In the genomic region with DNA sequence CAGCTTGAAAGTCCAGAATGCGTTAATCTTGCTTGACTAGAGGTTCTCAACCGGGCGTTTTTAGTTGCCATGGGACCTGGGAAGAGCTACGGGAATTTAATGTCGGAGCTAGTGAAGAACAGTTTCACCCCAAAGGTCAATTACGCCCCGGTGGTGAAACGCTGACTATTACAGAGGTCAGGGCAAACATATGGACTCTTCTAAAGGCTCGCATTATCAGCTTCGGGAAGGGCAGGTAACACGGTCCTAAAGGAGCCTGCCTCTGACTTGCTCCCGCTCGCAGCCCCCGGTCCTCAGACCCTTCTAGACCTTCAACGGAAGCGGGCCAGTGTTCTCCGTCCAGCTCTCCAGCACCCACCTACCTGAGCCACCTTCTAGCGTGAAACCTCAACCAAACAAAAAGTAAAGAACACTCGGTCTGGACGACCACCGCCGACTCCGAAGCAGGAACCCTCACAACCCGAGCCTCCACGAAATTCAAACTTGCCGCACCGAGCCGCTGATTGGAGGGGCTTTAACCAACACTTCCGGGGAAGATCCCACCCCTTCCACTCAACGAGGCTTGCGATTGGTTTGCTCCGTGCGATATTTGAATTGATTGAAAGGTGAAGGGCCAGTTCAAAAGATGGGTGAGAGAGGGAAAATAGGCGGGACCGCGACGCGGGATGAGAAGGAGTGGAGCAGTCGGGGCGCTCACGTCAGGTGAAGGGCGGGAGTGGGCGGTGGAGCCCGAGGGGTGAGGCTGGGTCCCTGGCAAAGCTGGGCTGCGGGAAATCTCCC, we compare ENCODE assay signal across 8 cellular contexts. TPM values are rescaled to one million over a fixed set of nuclear protein-coding genes. Genes with fewer than 3 reads are reported as not detected.
DNase-seq lines count a peak whose midpoint lies in the region; FAIRE-seq and TF ChIP-seq lines count a peak whose summit lies in the region.

A gene with protein sequence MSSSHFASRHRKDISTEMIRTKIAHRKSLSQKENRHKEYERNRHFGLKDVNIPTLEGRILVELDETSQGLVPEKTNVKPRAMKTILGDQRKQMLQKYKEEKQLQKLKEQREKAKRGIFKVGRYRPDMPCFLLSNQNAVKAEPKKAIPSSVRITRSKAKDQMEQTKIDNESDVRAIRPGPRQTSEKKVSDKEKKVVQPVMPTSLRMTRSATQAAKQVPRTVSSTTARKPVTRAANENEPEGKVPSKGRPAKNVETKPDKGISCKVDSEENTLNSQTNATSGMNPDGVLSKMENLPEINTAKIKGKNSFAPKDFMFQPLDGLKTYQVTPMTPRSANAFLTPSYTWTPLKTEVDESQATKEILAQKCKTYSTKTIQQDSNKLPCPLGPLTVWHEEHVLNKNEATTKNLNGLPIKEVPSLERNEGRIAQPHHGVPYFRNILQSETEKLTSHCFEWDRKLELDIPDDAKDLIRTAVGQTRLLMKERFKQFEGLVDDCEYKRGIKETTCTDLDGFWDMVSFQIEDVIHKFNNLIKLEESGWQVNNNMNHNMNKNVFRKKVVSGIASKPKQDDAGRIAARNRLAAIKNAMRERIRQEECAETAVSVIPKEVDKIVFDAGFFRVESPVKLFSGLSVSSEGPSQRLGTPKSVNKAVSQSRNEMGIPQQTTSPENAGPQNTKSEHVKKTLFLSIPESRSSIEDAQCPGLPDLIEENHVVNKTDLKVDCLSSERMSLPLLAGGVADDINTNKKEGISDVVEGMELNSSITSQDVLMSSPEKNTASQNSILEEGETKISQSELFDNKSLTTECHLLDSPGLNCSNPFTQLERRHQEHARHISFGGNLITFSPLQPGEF (minus strand): TSS at position 485 of the 780 bp plus-strand sequence. CDS start 2,406 bp downstream, outside the sequence.

- no peaks in the 10 kb centered on the region for H3K9me3 Mint-ChIP-seq in HFFc6

- H3K36me3 Mint-ChIP-seq in HFFc6 (ENCODE audit: low read depth): 0 out of 2 replicates have a peak, but pooled peaks cover 4% of the 10 kb centered on the region

- no peak within 1 kb of the TSS for H2BK12ac ChIP-seq in neuronal stem cell (ENCODE audit: low read length)

- H3K9me3 ChIP-seq in neuronal stem cell (replicated peaks in 1 of 2; ENCODE audit: control insufficient read depth in 2 of 2, insufficient read depth in 1 of 2, low read depth in 1 of 2, low read length in 2 of 2): peaks cover 0 to 7% of the 10 kb centered on the region in 2 donors
- no peaks in the 10 kb centered on the region for H3K9me3 ChIP-seq in subcutaneous abdominal adipose tissue (ENCODE audit: control insufficient read depth in 5 of 5, low read length in 5 of 5)

- H3K4me1 ChIP-seq in neuronal stem cell (ENCODE audit: control insufficient read depth in 2 of 2, insufficient read depth in 1 of 2, low read depth in 1 of 2, low read length in 2 of 2): peaks cover 3 to 9% of the 10 kb centered on the region in 2 donors
- H3K4me1 ChIP-seq in subcutaneous abdominal adipose tissue (ENCODE audit: control insufficient read depth in 5 of 5, insufficient read depth in 5 of 5, low read length in 5 of 5): peaks cover 0 to 11% (median 7%) of the 10 kb centered on the region in 5 donors

- H2AK5ac ChIP-seq in neuronal stem cell (ENCODE audit: low read depth, low read length): no peak within 1 kb of the TSS

- H3K18ac ChIP-seq in neuronal stem cell (ENCODE audit: low read length): peak within 1 kb of the TSS; percentile 93

- H4K8ac ChIP-seq in neuronal stem cell (ENCODE audit: low read depth, low read length): no peak within 1 kb of the TSS

- H3K9ac ChIP-seq in neuronal stem cell (ENCODE audit: low read depth, low read length, poor library complexity): peak within 1 kb of the TSS; percentile 78
- H3K9ac ChIP-seq in subcutaneous abdominal adipose tissue (ENCODE audit: low read length in 5 of 5): peak within 1 kb of the TSS; percentile 16 to 76 (median 58)

- H3K36me3 ChIP-seq in neuronal stem cell (replicated peaks in 1 of 2; ENCODE audit: control insufficient read depth in 2 of 2, insufficient read depth in 2 of 2, low read length in 2 of 2): peaks cover 3 to 34% of the 10 kb centered on the region in 2 donors
- no peaks in the 10 kb centered on the region for H3K36me3 ChIP-seq in subcutaneous abdominal adipose tissue (ENCODE audit: control insufficient read depth in 5 of 5, insufficient read depth in 5 of 5, low read length in 5 of 5)

- peak within 1 kb of the TSS; percentile 88 for H3K27ac Mint-ChIP-seq in HFFc6

- H3K4me2 ChIP-seq in neuronal stem cell (ENCODE audit: insufficient read depth, low read length, poor library complexity, severe bottlenecking): peak within 1 kb of the TSS; percentile 54

- peak; percentile 85 for FAIRE-seq in frontal cortex (lab: Jason Lieb, UNC)

- H3K4ac ChIP-seq in neuronal stem cell (ENCODE audit: low read length): no peak within 1 kb of the TSS

- peaks cover 43% of the 10 kb centered on the region for H3K4me1 Mint-ChIP-seq in HFFc6 (ENCODE audit: low read depth)

- peak within 1 kb of the TSS; percentile 83 for H2AFZ ChIP-seq in neuronal stem cell (ENCODE audit: low read length)

- no peaks in the 10 kb centered on the region for H3K79me1 ChIP-seq in neuronal stem cell (ENCODE audit: low read depth, low read length)

- no peak within 1 kb of the TSS for H2BK120ac ChIP-seq in neuronal stem cell (ENCODE audit: low read depth, low read length)

- H4K91ac ChIP-seq in neuronal stem cell (ENCODE audit: low read depth, low read length, poor library complexity): no peak within 1 kb of the TSS

- H3K27ac ChIP-seq in neuronal stem cell (replicated peaks; ENCODE audit: low read length): peak within 1 kb of the TSS; percentile 82
- H3K27ac ChIP-seq in subcutaneous abdominal adipose tissue (ENCODE audit: low read depth, low read length): peak within 1 kb of the TSS; percentile 46

- DNase-seq in GM04504 (ENCODE audit: low read depth): peak; percentile 92
- peak; percentile 95 for DNase-seq in HFFc6
- DNase-seq in NAMALWA (ENCODE audit: low spot score): peak; percentile 94
- DNase-seq in SK-MEL-5 (ENCODE audit: low read depth, low spot score): peak; percentile 98
- peak; percentile 41 to 70 (median 58) for DNase-seq in activated naive CD4-positive, alpha-beta T cell (lab: John Stamatoyannopoulos, UW)
- peak; percentile 74 to 91 for DNase-seq in frontal cortex (ENCODE audit: low spot score in 2 of 2)
- peak; percentile 94 for DNase-seq in neuronal stem cell (ENCODE audit: low spot score)

- H3K4me3 ChIP-seq in neuronal stem cell (ENCODE audit: low read length in 2 of 2) (peak within 1 kb of the TSS; percentile 74 to 94), subcutaneous abdominal adipose tissue (ENCODE audit: low read depth in 1 of 5, low read length in 5 of 5) (peak within 1 kb of the TSS; percentile 68 to 91 (median 76))

- in situ Hi-C loops in SK-MEL-5 (cut with HindIII; ENCODE audit: low pct_unique_long_range_greater_than_20kb, low sequenced_read_pairs): no loop called here

- peak within 1 kb of the TSS; percentile 97 for H3K4me3 Mint-ChIP-seq in HFFc6

- no peak within 1 kb of the TSS for H2BK15ac ChIP-seq in neuronal stem cell (ENCODE audit: low read length)

- WGBS in neuronal stem cell (ENCODE audit: extremely low coverage in 2 of 2, insufficient read length in 2 of 2, insufficient replicate concordance in 1 of 2), 2 donors: no CpG with 5 or more reads among the region's 45 CpGs

- no peak for TF ChIP-seq CTCF in HFFc6 (IDR thresholded peaks at IDR 0.05)

- no peak within 1 kb of the TSS for H2BK5ac ChIP-seq in neuronal stem cell (ENCODE audit: low read length)

- H3K23ac ChIP-seq in neuronal stem cell (ENCODE audit: low read depth, low read length, poor library complexity): no peak within 1 kb of the TSS

- no peak within 1 kb of the TSS for H3K14ac ChIP-seq in neuronal stem cell (ENCODE audit: low read length)

- H3K27me3 ChIP-seq in neuronal stem cell (ENCODE audit: control insufficient read depth in 3 of 3, insufficient read depth in 3 of 3, low read depth in 1 of 3, low read length in 3 of 3) (no peaks in the 10 kb centered on the region), subcutaneous abdominal adipose tissue (ENCODE audit: control insufficient read depth in 5 of 5, insufficient read depth in 4 of 5, low read length in 5 of 5) (no peaks in the 10 kb centered on the region)

- peaks cover 2% of the 10 kb centered on the region; the same call in 1 of the 2 replicates for H3K27me3 Mint-ChIP-seq in HFFc6 (ENCODE audit: insufficient read depth)

RNA-seq across cellular contexts. Expression of the gene that starts here (rescaled TPM):
- total RNA-seq in HFFc6 (2021; fragmentation: NEBNext Ultra II Directional; extraction: Animal tissue kit (Norgen Biotek cat#: 25700)): 10 to 100 TPM; 21.8 to 58.3 (median 52.5) TPM
- 29.2 and 31.1 TPM in 2 replicates for total RNA-seq in SK-MEL-5 (2014; rRNA removed; shearing (Covaris generic))
- 13.9 and 20.6 TPM in 2 replicates for polyA plus RNA-seq in SK-MEL-5 (2015; cell fraction: cytosol; rRNA removed)
- polyA plus RNA-seq in SK-MEL-5 (2015; cell fraction: nucleus; rRNA removed): 53.9 and 62.5 TPM in 2 replicates
- total RNA-seq in frontal cortex: 4.9 TPM
- 124 TPM for polyA plus RNA-seq in neuronal stem cell (2013, experiment 1 of 2)
- polyA plus RNA-seq in neuronal stem cell (2013, experiment 2 of 2): 125 TPM

Comparison
In these comparisons a context has a peak if more than half of its experiments do, and no peak if none do; other contexts are left out.
1. Peak in every context shown above with its lines: DNase-seq, H3K4me3 ChIP-seq and H3K27ac ChIP-seq.